ENCODE assay signal across 8 cellular contexts in genomic region chr17:78127888-78128615, GRCh38. TPM values are rescaled to one million over a fixed set of nuclear protein-coding genes. Genes with fewer than 3 reads are reported as not detected.
DNase-seq lines count a peak whose midpoint lies in the region; ATAC-seq and TF ChIP-seq lines count a peak whose summit lies in the region.

No MANE protein-coding gene starts in this region.

- peak overlapping the region; percentile 7 for H3K9ac ChIP-seq in fibroblast of lung (ENCODE audit: insufficient read depth, low read length)

- no peaks in the 10 kb centered on the region for H3K9me3 Mint-ChIP-seq in activated CD4-positive, alpha-beta T cell treated with anti-CD3 and anti-CD28 coated beads, Interleukin-2, amount 10 ng/mL, durations not matched to agents 24 days and 14 days
- no peaks in the 10 kb centered on the region for H3K9me3 Mint-ChIP-seq in nephron

- H3K4me3 ChIP-seq in fibroblast of lung (replicated peaks in 1 of 4; ENCODE audit: control extremely low read depth in 1 of 4, insufficient read depth in 1 of 4, low read depth in 3 of 4, low read length in 4 of 4), result peak overlapping the region in 3 of 4 experiments; percentile 23 to 52 (median 33)

- no peaks in the 10 kb centered on the region for H3K79me2 ChIP-seq in fibroblast of lung (ENCODE audit: control insufficient read depth, insufficient read depth, low read length)

- H3K27ac ChIP-seq in VCaP (peak overlapping the region; percentile 93), fibroblast of lung (ENCODE audit: insufficient read depth, low read length) (no peak overlapping the region)

- H3K36me3 Mint-ChIP-seq in activated CD4-positive, alpha-beta T cell treated with anti-CD3 and anti-CD28 coated beads, Interleukin-2, amount 10 ng/mL, durations not matched to agents 24 days and 14 days (ENCODE audit: low read depth), result peaks cover 46% of the 10 kb centered on the region
- peaks cover 9% of the 10 kb centered on the region for H3K36me3 Mint-ChIP-seq in nephron (ENCODE audit: low read depth)

- peak; percentile 74 for DNase-seq in activated CD4-positive, alpha-beta T cell treated with anti-CD3 and anti-CD28 coated beads, Interleukin-2, amount 10 ng/mL, durations not matched to agents 24 days and 14 days
- no peak for DNase-seq in activated CD4-positive, alpha-beta T cell treated with anti-CD3 and anti-CD28 coated beads for 1 hour
- no peak for DNase-seq in fibroblast of lung (ENCODE audit: low read depth in 2 of 2)
- DNase-seq in NCI-H1092 (lab: John Stamatoyannopoulos, UW), result no peak
- no peak for DNase-seq in activated CD4-positive, CD25-positive, alpha-beta regulatory T cell (lab: John Stamatoyannopoulos, UW)

- H3K4me2 ChIP-seq in fibroblast of lung (ENCODE audit: extremely low read depth, insufficient read depth, low read length), result peak overlapping the region; percentile 25

- H3K27ac Mint-ChIP-seq in activated CD4-positive, alpha-beta T cell treated with anti-CD3 and anti-CD28 coated beads, Interleukin-2, amount 10 ng/mL, durations not matched to agents 24 days and 14 days, result peak overlapping the region; percentile 88
- H3K27ac Mint-ChIP-seq in nephron, result peak overlapping the region in 1 of 3 experiments; percentile 79

- no peaks in the 10 kb centered on the region for H3K36me3 ChIP-seq in fibroblast of lung (ENCODE audit: control insufficient read depth, insufficient read depth, low read length)

- no peaks in the 10 kb centered on the region for H4K20me1 ChIP-seq in fibroblast of lung (ENCODE audit: control insufficient read depth, extremely low read depth, insufficient read depth, low read length)

- H2AFZ ChIP-seq in fibroblast of lung (ENCODE audit: low read length), result no peak overlapping the region

- intact Hi-C loops in activated CD4-positive, alpha-beta T cell treated with anti-CD3 and anti-CD28 coated beads, Interleukin-2, amount 10 ng/mL, durations not matched to agents 24 days and 14 days (cut with micrococcal nuclease), result loop anchor here (5.0 kb wide), 1 partner anchor 229 kb away; no protein-coding TSS in a partner anchor

- no peaks in the 10 kb centered on the region for H3K9me3 ChIP-seq in fibroblast of lung (ENCODE audit: control insufficient read depth, insufficient read depth, low read depth, low read length)

- peaks cover 28% of the 10 kb centered on the region for H3K27me3 ChIP-seq in fibroblast of lung (ENCODE audit: control insufficient read depth, insufficient read depth, low read length)

- TF ChIP-seq CTCF in VCaP (conservative IDR thresholded peaks at IDR 0.05), result no peak
- no peak for TF ChIP-seq CTCF in fibroblast of lung (conservative IDR thresholded peaks at IDR 0.05 in 1 of 2, IDR thresholded peaks at IDR 0.05 in 1 of 2; ENCODE audit: low read depth in 1 of 2, low read length in 2 of 2)
- no peak for TF ChIP-seq CTCF in nephron (IDR thresholded peaks at IDR 0.05; ENCODE audit: unreplicated experiment in 3 of 3)

- H3K4me1 ChIP-seq in fibroblast of lung (ENCODE audit: control insufficient read depth, extremely low read depth, insufficient read depth, low read length), result peaks cover 2% of the 10 kb centered on the region

- no peaks in the 10 kb centered on the region for H3K27me3 Mint-ChIP-seq in activated CD4-positive, alpha-beta T cell treated with anti-CD3 and anti-CD28 coated beads, Interleukin-2, amount 10 ng/mL, durations not matched to agents 24 days and 14 days
- H3K27me3 Mint-ChIP-seq in nephron (ENCODE audit: low read depth), result peaks cover 21% of the 10 kb centered on the region

- no peak for ATAC-seq in HG03196 (IDR thresholded peaks at IDR 0.05; ENCODE audit: unreplicated experiment)

- H3K4me1 Mint-ChIP-seq in activated CD4-positive, alpha-beta T cell treated with anti-CD3 and anti-CD28 coated beads, Interleukin-2, amount 10 ng/mL, durations not matched to agents 24 days and 14 days, result peaks cover 53% of the 10 kb centered on the region
- peaks cover 27% of the 10 kb centered on the region for H3K4me1 Mint-ChIP-seq in nephron

- H3K4me3 Mint-ChIP-seq in activated CD4-positive, alpha-beta T cell treated with anti-CD3 and anti-CD28 coated beads, Interleukin-2, amount 10 ng/mL, durations not matched to agents 24 days and 14 days, result peak overlapping the region; percentile 91
- H3K4me3 Mint-ChIP-seq in nephron, result peak overlapping the region; percentile 81 to 85 (median 83)

RNA-seq across cellular contexts. Expression of gene TMC6, which starts 0.5 kb away (rescaled TPM):
- 250 and 251 TPM in 2 replicates for total RNA-seq in activated CD4-positive, alpha-beta T cell treated with anti-CD3 and anti-CD28 coated beads, Interleukin-2, amount 10 ng/mL, durations not matched to agents 24 days and 14 days
- total RNA-seq in fibroblast of lung, result 0.17 and 0.26 TPM in 2 replicates
- 1.3 TPM in 1 of 2 replicates, not detected in the other for polyA plus RNA-seq in fibroblast of lung
- polyA plus RNA-seq in fibroblast of lung (2012), result 2.7 TPM in 1 of 2 replicates, not detected in the other
- polyA minus RNA-seq in fibroblast of lung (ENCODE audit: low replicate concordance), result 2.1 TPM in 1 of 2 replicates, not detected in the other

RNA-seq across cellular contexts. Expression of gene TMC8, which starts 2.5 kb away (rescaled TPM):
- total RNA-seq in activated CD4-positive, alpha-beta T cell treated with anti-CD3 and anti-CD28 coated beads, Interleukin-2, amount 10 ng/mL, durations not matched to agents 24 days and 14 days, result 231 and 234 TPM in 2 replicates
- not detected in 2 replicates for total RNA-seq in fibroblast of lung
- 0.02 TPM in 1 of 2 replicates, not detected in the other for polyA plus RNA-seq in fibroblast of lung
- polyA plus RNA-seq in fibroblast of lung (2012), result not detected in 2 replicates
- polyA minus RNA-seq in fibroblast of lung (ENCODE audit: low replicate concordance), result not detected in 2 replicates

RNA-seq across cellular contexts. Expression of gene C17orf99, which starts 18.1 kb away (rescaled TPM):
- total RNA-seq in activated CD4-positive, alpha-beta T cell treated with anti-CD3 and anti-CD28 coated beads, Interleukin-2, amount 10 ng/mL, durations not matched to agents 24 days and 14 days, result not detected in 2 replicates
- total RNA-seq in fibroblast of lung, result not detected in 2 replicates
- not detected in 2 replicates for polyA plus RNA-seq in fibroblast of lung
- polyA plus RNA-seq in fibroblast of lung (2012), result not detected in 2 replicates
- not detected in 2 replicates for polyA minus RNA-seq in fibroblast of lung (ENCODE audit: low replicate concordance)

RNA-seq across cellular contexts. Expression of gene SYNGR2, which starts 40.3 kb away (rescaled TPM):
- total RNA-seq in activated CD4-positive, alpha-beta T cell treated with anti-CD3 and anti-CD28 coated beads, Interleukin-2, amount 10 ng/mL, durations not matched to agents 24 days and 14 days, result 123 and 125 TPM in 2 replicates
- 9.5 and 15.5 TPM in 2 replicates for total RNA-seq in fibroblast of lung
- 23.8 and 25.0 TPM in 2 replicates for polyA plus RNA-seq in fibroblast of lung
- polyA plus RNA-seq in fibroblast of lung (2012), result 25.2 and 27.5 TPM in 2 replicates
- 57.1 and 67.4 TPM in 2 replicates for polyA minus RNA-seq in fibroblast of lung (ENCODE audit: low replicate concordance)

RNA-seq across cellular contexts. Expression of gene TK1, which starts 58.8 kb away (rescaled TPM):
- 66.7 and 69.0 TPM in 2 replicates for total RNA-seq in activated CD4-positive, alpha-beta T cell treated with anti-CD3 and anti-CD28 coated beads, Interleukin-2, amount 10 ng/mL, durations not matched to agents 24 days and 14 days
- 7.7 and 69.2 TPM in 2 replicates for total RNA-seq in fibroblast of lung
- 40.6 and 138 TPM in 2 replicates for polyA plus RNA-seq in fibroblast of lung
- 52.7 and 151 TPM in 2 replicates for polyA plus RNA-seq in fibroblast of lung (2012)
- 125 and 169 TPM in 2 replicates for polyA minus RNA-seq in fibroblast of lung (ENCODE audit: low replicate concordance)

Comparison
In these comparisons a context has a peak if more than half of its experiments do, and no peak if none do; other contexts are left out.
1. RNA of gene TMC6, which starts 0.5 kb away (total RNA-seq): 250 to 251 TPM in activated CD4-positive, alpha-beta T cell treated with anti-CD3 and anti-CD28 coated beads, Interleukin-2, amount 10 ng/mL, durations not matched to agents 24 days and 14 days; 0.17 to 0.26 TPM in fibroblast of lung; every median in the first group is over 100 times any median in the second.
2. RNA of gene TMC8, which starts 2.5 kb away (total RNA-seq): 231 to 234 TPM in activated CD4-positive, alpha-beta T cell treated with anti-CD3 and anti-CD28 coated beads, Interleukin-2, amount 10 ng/mL, durations not matched to agents 24 days and 14 days; not detected in fibroblast of lung; every median in the first group is over 100 times any median in the second.